20 cellular contexts compared by ENCODE assay signal in the genomic region with DNA sequence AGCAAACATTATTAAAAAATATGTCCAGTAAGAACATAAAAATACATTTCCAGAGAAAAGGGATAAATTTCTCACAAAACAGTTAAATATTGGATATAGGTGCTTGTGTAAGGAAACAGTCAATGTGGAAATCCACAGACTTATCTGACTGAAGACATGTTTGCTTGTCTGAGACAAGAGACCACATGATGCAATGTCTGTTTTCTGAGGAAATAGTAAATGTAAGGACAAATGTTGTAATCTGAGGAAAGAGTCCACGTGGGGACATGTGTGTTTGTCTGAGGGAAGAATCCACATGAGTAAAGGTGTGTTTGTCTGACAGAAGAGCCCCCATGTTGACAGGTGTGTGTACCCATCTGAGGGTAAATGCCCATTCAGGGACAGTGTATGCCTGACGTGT.
"Had no signal": no experiment of that assay in that cellular context is flagged by ENCODE, and none has a peak within 500 bp of the region (broad histone marks: within the 10 kb centered on the region; RNA-seq: fewer than 3 reads in every experiment).

No MANE protein-coding gene starts in this region.

- H3K36me3 Mint-ChIP-seq: activated naive CD4-positive, alpha-beta T cell treated with anti-CD3 and anti-CD28 coated beads, Interleukin-2, amount 50 U/mL, for 72 hours; naive thymus-derived CD8-positive, alpha-beta T cell had no signal

- H3K9me3 Mint-ChIP-seq: activated naive CD4-positive, alpha-beta T cell treated with anti-CD3 and anti-CD28 coated beads, Interleukin-2, amount 50 U/mL, for 72 hours; activated T-cell treated with anti-CD3 and anti-CD28 coated beads, Interleukin-2, amount 50 U/mL, for 4 hours; activated T-helper 17 cell treated with anti-CD3 and anti-CD28 coated beads, Interleukin-2, amount 50 U/mL, for 72 hours; dendritic cell treated with granulocyte-macrophage colony-stimulating factor and Interleukin-4, amounts not matched to agents 40 ng/mL and 50 ng/mL, for 4 days; naive thymus-derived CD8-positive, alpha-beta T cell had no signal

- DNase-seq: activated CD4-positive, alpha-beta T cell treated with anti-CD3 and anti-CD28 coated beads for 48 hours; activated CD4-positive, alpha-beta T cell treated with anti-CD3 and anti-CD28 coated beads, Interleukin-2, amount 50 U/mL, for 48 hours; activated CD8-positive, alpha-beta memory T cell treated with anti-CD3 and anti-CD28 coated beads, Interleukin-2, amount 50 U/mL, for 4 hours; activated gamma-delta T cell treated with Interleukin-2 at 50 U/mL for 16 hours; activated T-cell treated with anti-CD3 and anti-CD28 coated beads, Interleukin-2, amount 50 U/mL, for 4 hours; central memory CD4-positive, alpha-beta T cell; endodermal cell; foreskin keratinocyte; heart right ventricle; left lung; lower lobe of right lung; mesenchymal stem cell; naive thymus-derived CD8-positive, alpha-beta T cell; right cardiac atrium; stimulated activated naive CD4-positive, alpha-beta T cell; WERI-Rb-1 had no signal

- H3K27ac Mint-ChIP-seq: activated naive CD4-positive, alpha-beta T cell treated with anti-CD3 and anti-CD28 coated beads, Interleukin-2, amount 50 U/mL, for 72 hours; activated T-helper 17 cell treated with anti-CD3 and anti-CD28 coated beads, Interleukin-2, amount 50 U/mL, for 72 hours; dendritic cell treated with granulocyte-macrophage colony-stimulating factor and Interleukin-4, amounts not matched to agents 40 ng/mL and 50 ng/mL, for 4 days; endodermal cell; naive thymus-derived CD8-positive, alpha-beta T cell had no signal

- H3K4me1 Mint-ChIP-seq: activated T-helper 17 cell treated with anti-CD3 and anti-CD28 coated beads, Interleukin-2, amount 50 U/mL, for 72 hours; endodermal cell; neural crest cell had no signal

- H3K4me3 Mint-ChIP-seq: activated T-cell treated with anti-CD3 and anti-CD28 coated beads, Interleukin-2, amount 50 U/mL, for 4 hours; activated T-helper 17 cell treated with anti-CD3 and anti-CD28 coated beads, Interleukin-2, amount 50 U/mL, for 72 hours; dendritic cell treated with granulocyte-macrophage colony-stimulating factor and Interleukin-4, amounts not matched to agents 40 ng/mL and 50 ng/mL, for 4 days; endodermal cell; naive thymus-derived CD8-positive, alpha-beta T cell; neural crest cell had no signal
